In the genomic region with DNA sequence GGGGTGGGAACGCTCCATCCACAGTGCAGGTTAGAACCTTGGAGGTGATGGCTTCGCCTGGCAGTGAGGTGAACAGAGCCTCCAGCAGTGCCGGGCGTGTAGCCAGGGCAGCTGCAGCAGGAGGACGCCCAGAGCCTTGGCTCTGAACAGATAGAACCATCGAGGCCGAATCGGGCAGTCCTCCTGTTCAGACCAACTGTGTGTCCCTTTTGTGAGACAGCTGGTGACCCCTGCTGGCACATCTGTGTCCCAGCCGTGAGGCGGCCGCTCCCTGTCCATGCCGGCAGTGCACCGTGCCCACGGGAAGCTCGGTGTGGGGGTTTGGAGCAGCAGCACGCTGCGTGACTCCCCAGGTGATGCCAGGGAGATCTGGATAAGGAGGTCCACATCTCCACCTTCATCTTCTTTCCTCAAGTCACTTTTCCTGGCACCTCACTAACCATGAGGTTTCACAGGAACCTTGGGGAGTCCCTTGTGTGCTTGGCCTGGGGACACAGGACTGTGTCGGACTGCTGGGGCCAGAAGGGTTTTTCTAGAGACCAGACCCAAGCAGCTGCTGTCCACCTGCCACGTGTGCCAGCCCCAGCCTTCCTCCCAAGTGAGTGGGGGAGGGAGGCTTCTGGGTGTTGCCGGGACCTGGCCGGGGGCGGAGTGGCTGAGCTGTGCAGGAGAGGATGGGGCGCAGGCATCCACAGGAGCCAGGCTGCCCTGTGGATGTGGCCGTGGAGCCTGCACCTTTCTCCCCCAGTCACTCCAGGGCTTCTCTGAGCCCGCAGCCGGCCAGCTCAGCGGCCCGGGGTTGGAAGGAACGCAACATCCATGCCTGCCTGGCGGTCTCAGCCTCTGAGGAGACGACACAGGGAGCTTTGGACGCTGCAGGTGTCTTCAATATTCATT, we compare ENCODE assay signal across 2 cellular contexts.
A peak's percentile ranks its signal among the peaks of the same experiment; 100 is the strongest.
TF ChIP-seq lines count a peak whose summit lies in the region.

No MANE protein-coding gene starts in this region.

TF ChIP-seq in HCT116, 20 proteins besides CTCF, POLR2A, EP300 and RAD21 (continued from another document):
- TF ChIP-seq, protein P1, sequence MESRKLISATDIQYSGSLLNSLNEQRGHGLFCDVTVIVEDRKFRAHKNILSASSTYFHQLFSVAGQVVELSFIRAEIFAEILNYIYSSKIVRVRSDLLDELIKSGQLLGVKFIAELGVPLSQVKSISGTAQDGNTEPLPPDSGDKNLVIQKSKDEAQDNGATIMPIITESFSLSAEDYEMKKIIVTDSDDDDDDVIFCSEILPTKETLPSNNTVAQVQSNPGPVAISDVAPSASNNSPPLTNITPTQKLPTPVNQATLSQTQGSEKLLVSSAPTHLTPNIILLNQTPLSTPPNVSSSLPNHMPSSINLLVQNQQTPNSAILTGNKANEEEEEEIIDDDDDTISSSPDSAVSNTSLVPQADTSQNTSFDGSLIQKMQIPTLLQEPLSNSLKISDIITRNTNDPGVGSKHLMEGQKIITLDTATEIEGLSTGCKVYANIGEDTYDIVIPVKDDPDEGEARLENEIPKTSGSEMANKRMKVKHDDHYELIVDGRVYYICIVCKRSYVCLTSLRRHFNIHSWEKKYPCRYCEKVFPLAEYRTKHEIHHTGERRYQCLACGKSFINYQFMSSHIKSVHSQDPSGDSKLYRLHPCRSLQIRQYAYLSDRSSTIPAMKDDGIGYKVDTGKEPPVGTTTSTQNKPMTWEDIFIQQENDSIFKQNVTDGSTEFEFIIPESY (IDR thresholded peaks at IDR 0.05; ENCODE audit: extremely low read depth, insufficient replicate concordance, low read length): no peak
- no peak for TF ChIP-seq TCF7L2 (IDR thresholded peaks at IDR 0.05; ENCODE audit: borderline replicate concordance, extremely low read depth, insufficient read depth, insufficient read length)
- TF ChIP-seq JUND (IDR thresholded peaks at IDR 0.05): no peak
- TF ChIP-seq FOSL1 (IDR thresholded peaks at IDR 0.05; ENCODE audit: low read depth): no peak
- TF ChIP-seq, protein P2, sequence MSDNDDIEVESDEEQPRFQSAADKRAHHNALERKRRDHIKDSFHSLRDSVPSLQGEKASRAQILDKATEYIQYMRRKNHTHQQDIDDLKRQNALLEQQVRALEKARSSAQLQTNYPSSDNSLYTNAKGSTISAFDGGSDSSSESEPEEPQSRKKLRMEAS (IDR thresholded peaks at IDR 0.05): no peak
- no peak for TF ChIP-seq ZFX (IDR thresholded peaks at IDR 0.05)
- no peak for TF ChIP-seq ZNF274 (IDR thresholded peaks at IDR 0.05; ENCODE audit: low read depth, low read length)
- no peak for TF ChIP-seq ELF1 (IDR thresholded peaks at IDR 0.05; ENCODE audit: borderline replicate concordance, low read depth)
- TF ChIP-seq SIN3A (IDR thresholded peaks at IDR 0.05; ENCODE audit: low read depth): no peak
- TF ChIP-seq CBX3 (IDR thresholded peaks at IDR 0.05; ENCODE audit: low read depth): no peak
- TF ChIP-seq SRF (IDR thresholded peaks at IDR 0.05; ENCODE audit: low read depth): no peak
- no peak for TF ChIP-seq CEBPB (IDR thresholded peaks at IDR 0.05; ENCODE audit: low read depth)
- no peak for TF ChIP-seq EZH2 (IDR thresholded peaks at IDR 0.05)
- TF ChIP-seq SP1 (IDR thresholded peaks at IDR 0.05; ENCODE audit: low read depth): no peak
TF ChIP-seq in HCT116: peak in this region for 0.

TF ChIP-seq in K562, 482 proteins besides CTCF, POLR2A, EP300 and RAD21 (continued from another document and continues in another):
- TF ChIP-seq, protein P3, sequence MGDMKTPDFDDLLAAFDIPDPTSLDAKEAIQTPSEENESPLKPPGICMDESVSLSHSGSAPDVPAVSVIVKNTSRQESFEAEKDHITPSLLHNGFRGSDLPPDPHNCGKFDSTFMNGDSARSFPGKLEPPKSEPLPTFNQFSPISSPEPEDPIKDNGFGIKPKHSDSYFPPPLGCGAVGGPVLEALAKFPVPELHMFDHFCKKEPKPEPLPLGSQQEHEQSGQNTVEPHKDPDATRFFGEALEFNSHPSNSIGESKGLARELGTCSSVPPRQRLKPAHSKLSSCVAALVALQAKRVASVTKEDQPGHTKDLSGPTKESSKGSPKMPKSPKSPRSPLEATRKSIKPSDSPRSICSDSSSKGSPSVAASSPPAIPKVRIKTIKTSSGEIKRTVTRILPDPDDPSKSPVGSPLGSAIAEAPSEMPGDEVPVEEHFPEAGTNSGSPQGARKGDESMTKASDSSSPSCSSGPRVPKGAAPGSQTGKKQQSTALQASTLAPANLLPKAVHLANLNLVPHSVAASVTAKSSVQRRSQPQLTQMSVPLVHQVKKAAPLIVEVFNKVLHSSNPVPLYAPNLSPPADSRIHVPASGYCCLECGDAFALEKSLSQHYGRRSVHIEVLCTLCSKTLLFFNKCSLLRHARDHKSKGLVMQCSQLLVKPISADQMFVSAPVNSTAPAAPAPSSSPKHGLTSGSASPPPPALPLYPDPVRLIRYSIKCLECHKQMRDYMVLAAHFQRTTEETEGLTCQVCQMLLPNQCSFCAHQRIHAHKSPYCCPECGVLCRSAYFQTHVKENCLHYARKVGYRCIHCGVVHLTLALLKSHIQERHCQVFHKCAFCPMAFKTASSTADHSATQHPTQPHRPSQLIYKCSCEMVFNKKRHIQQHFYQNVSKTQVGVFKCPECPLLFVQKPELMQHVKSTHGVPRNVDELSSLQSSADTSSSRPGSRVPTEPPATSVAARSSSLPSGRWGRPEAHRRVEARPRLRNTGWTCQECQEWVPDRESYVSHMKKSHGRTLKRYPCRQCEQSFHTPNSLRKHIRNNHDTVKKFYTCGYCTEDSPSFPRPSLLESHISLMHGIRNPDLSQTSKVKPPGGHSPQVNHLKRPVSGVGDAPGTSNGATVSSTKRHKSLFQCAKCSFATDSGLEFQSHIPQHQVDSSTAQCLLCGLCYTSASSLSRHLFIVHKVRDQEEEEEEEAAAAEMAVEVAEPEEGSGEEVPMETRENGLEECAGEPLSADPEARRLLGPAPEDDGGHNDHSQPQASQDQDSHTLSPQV (IDR thresholded peaks at IDR 0.05): peak; percentile 9; the same call in 1 of the 2 replicates
- TF ChIP-seq MTA3 (IDR thresholded peaks at IDR 0.05; ENCODE audit: borderline replicate concordance): no peak
- TF ChIP-seq, protein P4, sequence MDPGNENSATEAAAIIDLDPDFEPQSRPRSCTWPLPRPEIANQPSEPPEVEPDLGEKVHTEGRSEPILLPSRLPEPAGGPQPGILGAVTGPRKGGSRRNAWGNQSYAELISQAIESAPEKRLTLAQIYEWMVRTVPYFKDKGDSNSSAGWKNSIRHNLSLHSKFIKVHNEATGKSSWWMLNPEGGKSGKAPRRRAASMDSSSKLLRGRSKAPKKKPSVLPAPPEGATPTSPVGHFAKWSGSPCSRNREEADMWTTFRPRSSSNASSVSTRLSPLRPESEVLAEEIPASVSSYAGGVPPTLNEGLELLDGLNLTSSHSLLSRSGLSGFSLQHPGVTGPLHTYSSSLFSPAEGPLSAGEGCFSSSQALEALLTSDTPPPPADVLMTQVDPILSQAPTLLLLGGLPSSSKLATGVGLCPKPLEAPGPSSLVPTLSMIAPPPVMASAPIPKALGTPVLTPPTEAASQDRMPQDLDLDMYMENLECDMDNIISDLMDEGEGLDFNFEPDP (CRISPR knock-in tag; IDR thresholded peaks at IDR 0.05): no peak
- TF ChIP-seq KAT7 (CRISPR knock-in tag; IDR thresholded peaks at IDR 0.05; ENCODE audit: borderline replicate concordance): no peak
- TF ChIP-seq, protein P5, sequence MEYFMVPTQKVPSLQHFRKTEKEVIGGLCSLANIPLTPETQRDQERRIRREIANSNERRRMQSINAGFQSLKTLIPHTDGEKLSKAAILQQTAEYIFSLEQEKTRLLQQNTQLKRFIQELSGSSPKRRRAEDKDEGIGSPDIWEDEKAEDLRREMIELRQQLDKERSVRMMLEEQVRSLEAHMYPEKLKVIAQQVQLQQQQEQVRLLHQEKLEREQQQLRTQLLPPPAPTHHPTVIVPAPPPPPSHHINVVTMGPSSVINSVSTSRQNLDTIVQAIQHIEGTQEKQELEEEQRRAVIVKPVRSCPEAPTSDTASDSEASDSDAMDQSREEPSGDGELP (CRISPR knock-in tag; IDR thresholded peaks at IDR 0.05; ENCODE audit: borderline replicate concordance): peak; percentile 38; the same call in 1 of the 2 replicates
- no peak for TF ChIP-seq TSC22D4 (tag; IDR thresholded peaks at IDR 0.05)
- TF ChIP-seq HNRNPL (IDR thresholded peaks at IDR 0.05; ENCODE audit: low read depth, low read length): no peak
- no peak for TF ChIP-seq LEF1 (IDR thresholded peaks at IDR 0.05)
- TF ChIP-seq HDAC2 (IDR thresholded peaks at IDR 0.05): no peak
- TF ChIP-seq, protein P6, sequence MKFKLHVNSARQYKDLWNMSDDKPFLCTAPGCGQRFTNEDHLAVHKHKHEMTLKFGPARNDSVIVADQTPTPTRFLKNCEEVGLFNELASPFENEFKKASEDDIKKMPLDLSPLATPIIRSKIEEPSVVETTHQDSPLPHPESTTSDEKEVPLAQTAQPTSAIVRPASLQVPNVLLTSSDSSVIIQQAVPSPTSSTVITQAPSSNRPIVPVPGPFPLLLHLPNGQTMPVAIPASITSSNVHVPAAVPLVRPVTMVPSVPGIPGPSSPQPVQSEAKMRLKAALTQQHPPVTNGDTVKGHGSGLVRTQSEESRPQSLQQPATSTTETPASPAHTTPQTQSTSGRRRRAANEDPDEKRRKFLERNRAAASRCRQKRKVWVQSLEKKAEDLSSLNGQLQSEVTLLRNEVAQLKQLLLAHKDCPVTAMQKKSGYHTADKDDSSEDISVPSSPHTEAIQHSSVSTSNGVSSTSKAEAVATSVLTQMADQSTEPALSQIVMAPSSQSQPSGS (CRISPR knock-in tag; IDR thresholded peaks at IDR 0.05): no peak
- TF ChIP-seq, protein P7, sequence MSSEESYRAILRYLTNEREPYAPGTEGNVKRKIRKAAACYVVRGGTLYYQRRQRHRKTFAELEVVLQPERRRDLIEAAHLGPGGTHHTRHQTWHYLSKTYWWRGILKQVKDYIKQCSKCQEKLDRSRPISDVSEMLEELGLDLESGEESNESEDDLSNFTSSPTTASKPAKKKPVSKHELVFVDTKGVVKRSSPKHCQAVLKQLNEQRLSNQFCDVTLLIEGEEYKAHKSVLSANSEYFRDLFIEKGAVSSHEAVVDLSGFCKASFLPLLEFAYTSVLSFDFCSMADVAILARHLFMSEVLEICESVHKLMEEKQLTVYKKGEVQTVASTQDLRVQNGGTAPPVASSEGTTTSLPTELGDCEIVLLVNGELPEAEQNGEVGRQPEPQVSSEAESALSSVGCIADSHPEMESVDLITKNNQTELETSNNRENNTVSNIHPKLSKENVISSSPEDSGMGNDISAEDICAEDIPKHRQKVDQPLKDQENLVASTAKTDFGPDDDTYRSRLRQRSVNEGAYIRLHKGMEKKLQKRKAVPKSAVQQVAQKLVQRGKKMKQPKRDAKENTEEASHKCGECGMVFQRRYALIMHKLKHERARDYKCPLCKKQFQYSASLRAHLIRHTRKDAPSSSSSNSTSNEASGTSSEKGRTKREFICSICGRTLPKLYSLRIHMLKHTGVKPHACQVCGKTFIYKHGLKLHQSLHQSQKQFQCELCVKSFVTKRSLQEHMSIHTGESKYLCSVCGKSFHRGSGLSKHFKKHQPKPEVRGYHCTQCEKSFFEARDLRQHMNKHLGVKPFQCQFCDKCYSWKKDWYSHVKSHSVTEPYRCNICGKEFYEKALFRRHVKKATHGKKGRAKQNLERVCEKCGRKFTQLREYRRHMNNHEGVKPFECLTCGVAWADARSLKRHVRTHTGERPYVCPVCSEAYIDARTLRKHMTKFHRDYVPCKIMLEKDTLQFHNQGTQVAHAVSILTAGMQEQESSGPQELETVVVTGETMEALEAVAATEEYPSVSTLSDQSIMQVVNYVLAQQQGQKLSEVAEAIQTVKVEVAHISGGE (CRISPR knock-in tag; IDR thresholded peaks at IDR 0.05): 0 out of 6 replicates have a peak, but pooled peaks of 1 of the 3 experiments have one; percentile 16
- peak; percentile 37; the same call in 1 of the 2 replicates for TF ChIP-seq RB1 (IDR thresholded peaks at IDR 0.05; ENCODE audit: low read depth)
- TF ChIP-seq, protein P8, sequence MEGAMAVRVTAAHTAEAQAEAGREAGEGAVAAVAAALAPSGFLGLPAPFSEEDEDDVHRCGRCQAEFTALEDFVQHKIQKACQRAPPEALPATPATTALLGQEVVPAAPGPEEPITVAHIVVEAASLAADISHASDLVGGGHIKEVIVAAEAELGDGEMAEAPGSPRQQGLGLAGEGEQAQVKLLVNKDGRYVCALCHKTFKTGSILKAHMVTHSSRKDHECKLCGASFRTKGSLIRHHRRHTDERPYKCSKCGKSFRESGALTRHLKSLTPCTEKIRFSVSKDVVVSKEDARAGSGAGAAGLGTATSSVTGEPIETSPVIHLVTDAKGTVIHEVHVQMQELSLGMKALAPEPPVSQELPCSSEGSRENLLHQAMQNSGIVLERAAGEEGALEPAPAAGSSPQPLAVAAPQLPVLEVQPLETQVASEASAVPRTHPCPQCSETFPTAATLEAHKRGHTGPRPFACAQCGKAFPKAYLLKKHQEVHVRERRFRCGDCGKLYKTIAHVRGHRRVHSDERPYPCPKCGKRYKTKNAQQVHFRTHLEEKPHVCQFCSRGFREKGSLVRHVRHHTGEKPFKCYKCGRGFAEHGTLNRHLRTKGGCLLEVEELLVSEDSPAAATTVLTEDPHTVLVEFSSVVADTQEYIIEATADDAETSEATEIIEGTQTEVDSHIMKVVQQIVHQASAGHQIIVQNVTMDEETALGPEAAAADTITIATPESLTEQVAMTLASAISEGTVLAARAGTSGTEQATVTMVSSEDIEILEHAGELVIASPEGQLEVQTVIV (CRISPR knock-in tag; IDR thresholded peaks at IDR 0.05; ENCODE audit: borderline replicate concordance): no peak
- TF ChIP-seq TOE1 (IDR thresholded peaks at IDR 0.05; ENCODE audit: borderline replicate concordance): no peak
- TF ChIP-seq TOE1 (CRISPR knock-in tag; IDR thresholded peaks at IDR 0.05; ENCODE audit: borderline replicate concordance, low read depth): 0 out of 2 replicates have a peak, but pooled peaks have one; percentile 19
- TF ChIP-seq EGR1 (conservative IDR thresholded peaks at IDR 0.05): 0 out of 2 replicates have a peak, but pooled peaks have one; percentile 20
- TF ChIP-seq MAFF (IDR thresholded peaks at IDR 0.05; ENCODE audit: low read length): no peak
- TF ChIP-seq ZNF239 (CRISPR knock-in tag; IDR thresholded peaks at IDR 0.05): no peak
- TF ChIP-seq, protein P9, sequence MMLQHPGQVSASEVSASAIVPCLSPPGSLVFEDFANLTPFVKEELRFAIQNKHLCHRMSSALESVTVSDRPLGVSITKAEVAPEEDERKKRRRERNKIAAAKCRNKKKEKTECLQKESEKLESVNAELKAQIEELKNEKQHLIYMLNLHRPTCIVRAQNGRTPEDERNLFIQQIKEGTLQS (IDR thresholded peaks at IDR 0.05): peak; percentile 35; the same call in 1 of the 2 replicates
- TF ChIP-seq, protein P9 (CRISPR knock-in tag; conservative IDR thresholded peaks at IDR 0.05): no peak
- TF ChIP-seq, protein P10, sequence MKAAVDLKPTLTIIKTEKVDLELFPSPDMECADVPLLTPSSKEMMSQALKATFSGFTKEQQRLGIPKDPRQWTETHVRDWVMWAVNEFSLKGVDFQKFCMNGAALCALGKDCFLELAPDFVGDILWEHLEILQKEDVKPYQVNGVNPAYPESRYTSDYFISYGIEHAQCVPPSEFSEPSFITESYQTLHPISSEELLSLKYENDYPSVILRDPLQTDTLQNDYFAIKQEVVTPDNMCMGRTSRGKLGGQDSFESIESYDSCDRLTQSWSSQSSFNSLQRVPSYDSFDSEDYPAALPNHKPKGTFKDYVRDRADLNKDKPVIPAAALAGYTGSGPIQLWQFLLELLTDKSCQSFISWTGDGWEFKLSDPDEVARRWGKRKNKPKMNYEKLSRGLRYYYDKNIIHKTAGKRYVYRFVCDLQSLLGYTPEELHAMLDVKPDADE (conservative IDR thresholded peaks at IDR 0.05; ENCODE audit: control insufficient read depth, low read depth, low read length): 0 out of 2 replicates have a peak, but pooled peaks have one; percentile 49
- no peak for TF ChIP-seq ZBTB17 (CRISPR knock-in tag; IDR thresholded peaks at IDR 0.05)
- TF ChIP-seq TEAD1 (CRISPR knock-in tag; IDR thresholded peaks at IDR 0.05): 0 out of 4 replicates have a peak, but pooled peaks of 1 of the 2 experiments have one; percentile 12
- TF ChIP-seq KLF10 (CRISPR knock-in tag; IDR thresholded peaks at IDR 0.05): no peak
- TF ChIP-seq ZKSCAN1 (IDR thresholded peaks at IDR 0.05; ENCODE audit: low read depth, low read length): peak; percentile 56
